In genomic region chr22:20964090-20964798, GRCh38 we compare ENCODE assay signal across 10 cellular contexts. TPM values are rescaled to one million over a fixed set of nuclear protein-coding genes. Genes with fewer than 3 reads are reported as not detected.
DNase-seq lines count a peak whose midpoint lies in the region; ATAC-seq and TF ChIP-seq lines count a peak whose summit lies in the region.
"Had no signal": no experiment of that assay in that cellular context is flagged by ENCODE, and none has a peak within 500 bp of the region (broad histone marks: within the 10 kb centered on the region; RNA-seq: fewer than 3 reads in every experiment).

No MANE protein-coding gene starts in this region.

- DNase-seq in heart right ventricle, result no peak
- no peak for DNase-seq in Right ventricle myocardium inferior (ENCODE audit: missing footprints)
- DNase-seq in central memory CD8-positive, alpha-beta T cell (ENCODE audit: low spot score in 2 of 2), result no peak
- DNase-seq in vagina (ENCODE audit: extremely low spot score in 2 of 2), result no peak
- DNase-seq in left colon, result no peak
- DNase-seq: NCI-H1092 treated with DMSO at 0.1 percent for 48 hours had no signal

- no peak overlapping the region for H3K27ac Mint-ChIP-seq in central memory CD8-positive, alpha-beta T cell (ENCODE audit: low read depth)

- WGBS in heart right ventricle, 2 donors, result 64 to 69% methylated on average over 6 of the region's 6 CpGs

- H3K4me3 Mint-ChIP-seq in central memory CD8-positive, alpha-beta T cell, result peak overlapping the region; percentile 66

- H3K27me3 ChIP-seq in heart right ventricle (peaks cover 0 to 36% (median 16%) of the 10 kb centered on the region in 7 donors), mucosa of rectum (ENCODE audit: control insufficient read depth in 2 of 2, insufficient read depth in 2 of 2, low read length in 2 of 2) (no peaks in the 10 kb centered on the region), vagina (no peaks in the 10 kb centered on the region)

- TF ChIP-seq POLR2A in vagina (IDR thresholded peaks at IDR 0.05), result no peak

- H3K9me3 Mint-ChIP-seq in central memory CD8-positive, alpha-beta T cell, result no peaks in the 10 kb centered on the region

- H3K9ac ChIP-seq in mucosa of rectum (ENCODE audit: low read depth in 1 of 2, low read length in 2 of 2), result peak overlapping the region; percentile 26 to 57

- H3K4me3 ChIP-seq in heart right ventricle (peak overlapping the region in 8 of 10 donors; percentile 25 to 47 (median 39)), mucosa of rectum (ENCODE audit: low read length in 2 of 2) (peak overlapping the region; percentile 12 to 62), vagina (peak overlapping the region; percentile 27 to 44)

- H3K27ac ChIP-seq in heart right ventricle (no peak overlapping the region), mucosa of rectum (ENCODE audit: low read depth in 2 of 2, low read length in 2 of 2) (peak overlapping the region; percentile 58 to 71), vagina (no peak overlapping the region)
- H3K27ac ChIP-seq: tibial nerve had no signal

- H3K27me3 Mint-ChIP-seq in central memory CD8-positive, alpha-beta T cell, result peaks cover 32% of the 10 kb centered on the region

- peaks cover 3 to 30% (median 10%) of the 10 kb centered on the region in 9 donors for H3K4me1 ChIP-seq in heart right ventricle
- peaks cover 32 to 38% of the 10 kb centered on the region in 2 donors for H3K4me1 ChIP-seq in mucosa of rectum (ENCODE audit: control insufficient read depth in 2 of 2, insufficient read depth in 2 of 2, low read length in 2 of 2)
- H3K4me1 ChIP-seq in vagina, result peaks cover 5% of the 10 kb centered on the region

- no peaks in the 10 kb centered on the region for H3K36me3 ChIP-seq in heart right ventricle
- no peaks in the 10 kb centered on the region for H3K36me3 ChIP-seq in mucosa of rectum (ENCODE audit: control insufficient read depth in 2 of 2, insufficient read depth in 2 of 2, low read length in 2 of 2)
- H3K36me3 ChIP-seq in vagina, result no peaks in the 10 kb centered on the region
- H3K36me3 ChIP-seq: tibial nerve had no signal

- intact Hi-C loops in heart right ventricle (cut with DNase I), result loop anchor here in 2 of 10 donors (5.0 to 10.0 kb wide), 3 partner anchors 49 to 91 kb away; partner anchors contain the start of gene CRKL (in 1 of the 2)
- intact Hi-C loops in Right ventricle myocardium inferior (cut with DNase I), result no loop called here
- intact Hi-C loops in vagina (cut with DNase I), result no loop called here
- intact Hi-C loops in left colon (cut with DNase I, micrococcal nuclease), result no loop called here

- H3K9me3 ChIP-seq in heart right ventricle (no peaks in the 10 kb centered on the region), mucosa of rectum (ENCODE audit: control insufficient read depth in 2 of 2, low read length in 2 of 2) (no peaks in the 10 kb centered on the region), vagina (no peaks in the 10 kb centered on the region)
- H3K9me3 ChIP-seq: tibial nerve had no signal

- H3K36me3 Mint-ChIP-seq in central memory CD8-positive, alpha-beta T cell (ENCODE audit: insufficient read depth), result peaks cover 1% of the 10 kb centered on the region

- TF ChIP-seq CTCF in heart right ventricle (IDR thresholded peaks at IDR 0.05) (no peak), vagina (IDR thresholded peaks at IDR 0.05) (no peak)

- no peak for ATAC-seq in heart right ventricle
- ATAC-seq in Right ventricle myocardium inferior, result no peak
- ATAC-seq in central memory CD8-positive, alpha-beta T cell (replicated peaks; ENCODE audit: extremely low read depth, poor library complexity, severe bottlenecking), result no peak
- ATAC-seq in GM21367 (IDR thresholded peaks at IDR 0.05; ENCODE audit: unreplicated experiment), result no peak
- no peak for ATAC-seq in left colon
- no peak for ATAC-seq in GM21423 (IDR thresholded peaks at IDR 0.05; ENCODE audit: unreplicated experiment)

- H3K4me1 Mint-ChIP-seq in central memory CD8-positive, alpha-beta T cell, result peaks cover 6% of the 10 kb centered on the region

RNA-seq across cellular contexts. Expression of gene AIFM3, which starts 2.8 kb away (rescaled TPM):
- total RNA-seq in heart right ventricle, result 1 to 10 TPM in 3 of 10 donors, under 1 TPM in 6, not detected in 1; 0.24 to 1.5 (median 0.50) TPM
- polyA plus RNA-seq in heart right ventricle, result 1 to 10 TPM in 1 of 2 donors, under 1 TPM in 1; 0.29 to 1.5 TPM
- total RNA-seq in Right ventricle myocardium inferior, result 0.65 TPM
- not detected for total RNA-seq in vagina
- total RNA-seq in left colon, result 100 to 1,000 TPM; 126 to 184 TPM

RNA-seq across cellular contexts. Expression of gene LZTR1, which starts 17.9 kb away (rescaled TPM):
- total RNA-seq in heart right ventricle (10 to 100 TPM; 14.7 to 32.5 (median 23.7) TPM), Right ventricle myocardium inferior (24.3 TPM), vagina (61.9 TPM), left colon (10 to 100 TPM; 49.9 to 50.4 TPM)
- polyA plus RNA-seq in heart right ventricle, result 10 to 100 TPM; 25.0 to 36.5 TPM

RNA-seq across cellular contexts. Expression of gene THAP7, which starts 37.7 kb away (rescaled TPM):
- total RNA-seq in heart right ventricle, result 10 to 100 TPM; 15.5 to 26.3 (median 17.5) TPM
- polyA plus RNA-seq in heart right ventricle, result 10 to 100 TPM; 29.3 to 54.9 TPM
- total RNA-seq in Right ventricle myocardium inferior, result 17.0 TPM
- total RNA-seq in vagina, result 34.9 TPM
- 10 to 100 TPM; 18.1 to 20.0 TPM for total RNA-seq in left colon

RNA-seq across cellular contexts. Expression of gene CRKL, which starts 47.0 kb away (rescaled TPM):
- total RNA-seq in heart right ventricle (10 to 100 TPM; 43.3 to 76.9 (median 56.5) TPM), Right ventricle myocardium inferior (52.6 TPM), vagina (37.6 TPM), left colon (10 to 100 TPM; 51.3 to 60.9 TPM)
- 10 to 100 TPM; 19.2 to 33.7 TPM for polyA plus RNA-seq in heart right ventricle

RNA-seq across cellular contexts. Expression of gene P2RX6, which starts 50.7 kb away (rescaled TPM):
- total RNA-seq in heart right ventricle (1 to 10 TPM in 9 of 10 donors, under 1 TPM in 1; 0.81 to 7.7 (median 3.9) TPM), Right ventricle myocardium inferior (2.8 TPM), vagina (1.7 TPM), left colon (1 to 10 TPM in 1 of 2 donors, under 1 TPM in 1; 0.73 to 1.5 TPM)
- polyA plus RNA-seq in heart right ventricle, result under 1 TPM; 0.07 to 0.80 TPM

Comparison
In these comparisons a context has a peak if more than half of its experiments do, and no peak if none do; other contexts are left out.
1. H3K27ac ChIP-seq: peak in mucosa of rectum (2 of 2); none in heart right ventricle (0 of 10) and vagina (single experiment).
2. RNA of gene AIFM3, which starts 2.8 kb away (total RNA-seq): 126 to 184 TPM in left colon; 0.65 TPM in Right ventricle myocardium inferior (single experiment), 0.24 to 1.5 TPM in heart right ventricle and not detected in vagina (single experiment); every median in the first group is over 10 times any median in the second.
3. Peak in every context shown above with its lines, with median percentiles within 50 percentile points of each other: H3K4me3 ChIP-seq.